In the genomic region with DNA sequence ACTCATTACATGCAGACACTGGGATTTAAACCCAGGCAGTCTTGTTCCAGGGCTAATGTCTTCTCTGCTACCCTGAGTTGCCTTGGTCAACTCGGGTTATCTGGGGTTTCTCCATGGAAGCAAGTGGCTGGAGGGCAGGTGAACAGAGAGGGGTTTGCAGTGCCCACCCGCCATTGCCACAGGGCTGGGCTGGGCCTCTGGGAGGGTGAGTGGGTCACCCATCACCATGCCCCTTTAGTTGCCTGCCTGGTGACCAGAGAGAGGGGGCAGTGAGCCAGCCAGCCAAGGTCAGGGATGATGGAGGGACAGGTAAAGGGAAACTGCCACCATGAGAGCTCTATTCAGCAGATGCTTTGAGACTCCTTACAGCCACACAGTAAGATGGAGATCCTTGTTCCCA, we compare ENCODE assay signal across 32 cellular contexts. TPM values are rescaled to one million over a fixed set of nuclear protein-coding genes. Genes with fewer than 3 reads are reported as not detected.
"Had no signal": no experiment of that assay in that cellular context is flagged by ENCODE, and none has a peak within 500 bp of the region (broad histone marks: within the 10 kb centered on the region; RNA-seq: fewer than 3 reads in every experiment).

No MANE protein-coding gene starts in this region.

- H3K27me3 ChIP-seq: ascending aorta, body of pancreas, brain microvascular endothelial cell, breast epithelium, cardiac muscle cell had no signal

- H3K4me3 ChIP-seq: adrenal gland, ascending aorta, body of pancreas, breast epithelium, cardiac muscle cell had no signal

- H3K4me1 ChIP-seq: adrenal gland, ascending aorta, body of pancreas, breast epithelium had no signal

- DNase-seq: activated effector memory CD4-positive, alpha-beta T cell treated with anti-CD3 and anti-CD28 coated beads, Interleukin-2, amount 50 U/mL, for 16 hours; activated effector memory CD4-positive, alpha-beta T cell treated with Interleukin-2 at 50 U/mL for 16 hours; activated gamma-delta T cell; activated gamma-delta T cell treated with Interleukin-2 at 50 U/mL for 16 hours; activated naive CD4-positive, alpha-beta T cell; activated naive CD4-positive, alpha-beta T cell treated with anti-CD3 and anti-CD28 coated beads for 36 hours; activated naive CD4-positive, alpha-beta T cell treated with anti-CD3 and anti-CD28 coated beads, Interleukin-2, amount 10 ng/mL, durations not matched to agents 7 days and 5 days; activated naive CD4-positive, alpha-beta T cell treated with anti-CD3 and anti-CD28 coated beads, Interleukin-2, amount 50 U/mL, for 16 hours; activated naive CD4-positive, alpha-beta T cell treated with Interleukin-2 at 50 U/mL for 16 hours; activated naive CD8-positive, alpha-beta T cell treated with anti-CD3 and anti-CD28 coated beads for 36 hours; activated naive CD8-positive, alpha-beta T cell treated with anti-CD3 and anti-CD28 coated beads, Interleukin-2, amount 10 ng/mL, durations not matched to agents 7 days and 5 days; activated naive CD8-positive, alpha-beta T cell treated with anti-CD3 and anti-CD28 coated beads, Interleukin-2, amount 50 U/mL, for 24 hours; activated T-cell treated with anti-CD3 and anti-CD28 coated beads, Interleukin-2, amount 50 U/mL, for 1 hour; activated T-cell treated with anti-CD3 and anti-CD28 coated beads, Interleukin-2, amount 50 U/mL, for 24 hours; activated T-cell treated with anti-CD3 and anti-CD28 coated beads, Interleukin-2, amount 50 U/mL, for 4 hours; activated T-cell treated with anti-CD3 and anti-CD28 coated beads, Interleukin-2, amount 50 U/mL, for 48 hours; activated T-cell treated with anti-CD3 and anti-CD28 coated beads, Interleukin-2, amount 50 U/mL, for 72 hours; adrenal gland; amniotic stem cell; aorta; body of pancreas; brain microvascular endothelial cell; central memory CD4-positive, alpha-beta T cell; cerebellar nuclear complex had no signal

- H3K9me3 ChIP-seq: adrenal gland, ascending aorta, body of pancreas had no signal

- H3K27ac ChIP-seq: adrenal gland, ascending aorta, body of pancreas, brain microvascular endothelial cell, breast epithelium, cardiac muscle cell had no signal

- H3K36me3 ChIP-seq: adrenal gland, ascending aorta, brain microvascular endothelial cell, breast epithelium, cardiac muscle cell had no signal

- ATAC-seq: activated naive CD4-positive, alpha-beta T cell treated with anti-CD3 and anti-CD28 coated beads, Interleukin-2, amount 50 U/mL, for 72 hours; activated naive CD8-positive, alpha-beta T cell treated with anti-CD3 and anti-CD28 coated beads, Interleukin-2, amount 50 U/mL, for 24 hours; activated T-cell treated with anti-CD3 and anti-CD28 coated beads, Interleukin-2, amount 50 U/mL, for 4 hours; activated T-cell treated with anti-CD3 and anti-CD28 coated beads, Interleukin-2, amount 50 U/mL, for 72 hours; activated T-helper 17 cell treated with anti-CD3 and anti-CD28 coated beads, Interleukin-2, amount 50 U/mL, for 72 hours; body of pancreas had no signal

RNA-seq across cellular contexts. Expression of a gene that starts 53.2 kb away (rescaled TPM):
- total RNA-seq: activated naive CD4-positive, alpha-beta T cell treated with anti-CD3 and anti-CD28 coated beads for 36 hours; activated naive CD4-positive, alpha-beta T cell treated with anti-CD3 and anti-CD28 coated beads, Interleukin-2, amount 50 U/mL, for 72 hours; activated naive CD8-positive, alpha-beta T cell treated with anti-CD3 and anti-CD28 coated beads for 36 hours; activated naive CD8-positive, alpha-beta T cell treated with anti-CD3 and anti-CD28 coated beads, Interleukin-2, amount 10 ng/mL, durations not matched to agents 7 days and 5 days; activated T-cell treated with anti-CD3 and anti-CD28 coated beads, Interleukin-2, amount 50 U/mL, for 4 hours; activated T-cell treated with anti-CD3 and anti-CD28 coated beads, Interleukin-2, amount 50 U/mL, for 72 hours; activated T-helper 1 cell treated with anti-CD3 and anti-CD28 coated beads, Interleukin-12 subunit alpha, Interleukin-12 subunit beta, Interleukin-2, Interleukin-4 antibody, amounts not matched to agents 30 ng/mL and 10 ng/mL and 1 ng/mL, durations not matched to agents 14 hours and 24 hours and 36 hours; activated T-helper 17 cell treated with anti-CD3 and anti-CD28 coated beads, Interleukin-2, amount 50 U/mL, for 72 hours; activated T-helper 2 cell treated with anti-CD3 and anti-CD28 coated beads, Interferon-gamma antibody, Interleukin-2, Interleukin-4, amounts not matched to agents 10 μg/mL and 5 μg/mL and 100 μg/mL, durations not matched to agents 14 hours and 24 hours and 36 hours; chondrocyte had no signal
- polyA plus RNA-seq: aorta, cardiac muscle cell had no signal
